13 cellular contexts compared by ENCODE assay signal in the genomic region with DNA sequence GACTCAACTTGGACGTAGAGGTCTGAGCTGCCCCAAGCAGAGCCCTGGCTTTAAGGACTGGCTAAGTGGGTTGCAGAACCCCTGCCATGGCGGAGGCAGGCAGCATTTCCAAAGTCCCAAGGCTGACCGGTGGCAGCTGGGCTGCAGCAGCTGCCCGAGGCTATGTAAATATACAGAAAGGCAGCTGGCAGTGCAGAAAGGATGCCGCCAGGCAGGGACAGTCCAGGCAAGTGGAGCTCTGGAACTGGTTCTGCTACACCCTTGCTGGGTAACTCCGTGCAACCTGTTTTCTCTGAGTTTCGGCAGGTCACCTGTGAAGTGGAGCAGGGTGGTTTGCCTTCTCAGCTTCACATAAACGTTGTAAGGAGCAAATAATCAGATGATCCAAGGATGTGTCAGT. TPM values are rescaled to one million over a fixed set of nuclear protein-coding genes. Genes with fewer than 3 reads are reported as not detected.
DNase-seq lines count a peak whose midpoint lies in the region; ATAC-seq and TF ChIP-seq lines count a peak whose summit lies in the region.
"Had no signal": no experiment of that assay in that cellular context is flagged by ENCODE, and none has a peak within 500 bp of the region (broad histone marks: within the 10 kb centered on the region; RNA-seq: fewer than 3 reads in every experiment).

No MANE protein-coding gene starts in this region.

- H3K27me3 ChIP-seq in RWPE2 (ENCODE audit: insufficient read depth, poor library complexity, severe bottlenecking) (no peaks in the 10 kb centered on the region), smooth muscle cell (ENCODE audit: low read depth) (no peaks in the 10 kb centered on the region), MG63 (no peaks in the 10 kb centered on the region)
- H3K27me3 ChIP-seq: colonic mucosa had no signal

- H3K4me3 ChIP-seq in RWPE2 (ENCODE audit: severe bottlenecking): no peak overlapping the region
- H3K4me3 ChIP-seq in smooth muscle cell: no peak overlapping the region
- no peak overlapping the region for H3K4me3 ChIP-seq in MG63
- H3K4me3 ChIP-seq: colonic mucosa, K562 had no signal

- no peak overlapping the region for H3K9ac ChIP-seq in smooth muscle cell (ENCODE audit: low read depth)

- no peaks in the 10 kb centered on the region; the same call in 1 of the 2 replicates for H3K36me3 ChIP-seq in RWPE2 (ENCODE audit: low read depth)
- H3K36me3 ChIP-seq in smooth muscle cell (ENCODE audit: low read depth): no peaks in the 10 kb centered on the region
- H3K36me3 ChIP-seq in MG63: no peaks in the 10 kb centered on the region; the same call in 1 of the 2 replicates
- H3K36me3 ChIP-seq: colonic mucosa had no signal

- H3F3A ChIP-seq in smooth muscle cell (ENCODE audit: low read depth): peaks cover 34% of the 10 kb centered on the region

- H3K9me3 ChIP-seq in RWPE2 (ENCODE audit: severe bottlenecking): no peaks in the 10 kb centered on the region
- no peaks in the 10 kb centered on the region for H3K9me3 ChIP-seq in smooth muscle cell (replicated peaks; ENCODE audit: low read depth)
- H3K9me3 ChIP-seq in MG63: no peaks in the 10 kb centered on the region
- H3K9me3 ChIP-seq: colonic mucosa had no signal

- H3K27ac ChIP-seq in RWPE2 (ENCODE audit: poor library complexity, severe bottlenecking) (peak overlapping the region; percentile 98), smooth muscle cell (ENCODE audit: low read depth) (peak overlapping the region; percentile 93)
- H3K27ac ChIP-seq: colonic mucosa had no signal

- H4K20me1 ChIP-seq in smooth muscle cell (ENCODE audit: low read depth): peaks cover 47% of the 10 kb centered on the region

- 47% methylated on average over 8 of the region's 8 CpGs for WGBS in smooth muscle cell (ENCODE audit: low lambda C conversion rate)

- peak overlapping the region; percentile 53 for H3K4me2 ChIP-seq in smooth muscle cell

- TF ChIP-seq CTCF in RWPE2 (IDR thresholded peaks at IDR 0.05; ENCODE audit: poor library complexity, severe bottlenecking) (no peak), smooth muscle cell (IDR thresholded peaks at IDR 0.05; ENCODE audit: borderline replicate concordance, insufficient read depth, poor library complexity, severe bottlenecking) (no peak)

- peaks cover 49% of the 10 kb centered on the region for H3K79me2 ChIP-seq in smooth muscle cell (ENCODE audit: low read depth)

- H2AFZ ChIP-seq in smooth muscle cell (ENCODE audit: low read depth): no peak overlapping the region

- peaks cover 82% of the 10 kb centered on the region for H3K4me1 ChIP-seq in RWPE2 (ENCODE audit: insufficient read depth, poor library complexity, severe bottlenecking)
- peaks cover 69% of the 10 kb centered on the region for H3K4me1 ChIP-seq in smooth muscle cell (ENCODE audit: low read depth)

- DNase-seq in LHCN-M2 (ENCODE audit: low read depth) (peak; percentile 64), RWPE2 (ENCODE audit: low spot score) (no peak), left kidney (ENCODE audit: low read depth, low spot score) (peak; percentile 86), smooth muscle cell (lab: John Stamatoyannopoulos, UW; ENCODE audit: unreplicated experiment) (no peak), NOMO-1 (lab: John Stamatoyannopoulos, UW; ENCODE audit: unreplicated experiment in 2 of 2) (no peak), OCI-M2 (lab: John Stamatoyannopoulos, UW; ENCODE audit: unreplicated experiment) (no peak), MG63 (no peak)
- DNase-seq in activated CD4-positive, alpha-beta T cell treated with anti-CD3 and anti-CD28 coated beads for 1 hour: no peak
- DNase-seq: activated CD8-positive, alpha-beta memory T cell treated with anti-CD3 and anti-CD28 coated beads, Interleukin-2, amount 10 ng/mL, durations not matched to agents 7 days and 5 days; colonic mucosa had no signal

- ATAC-seq in RWPE2 (ENCODE audit: low read depth): no peak
- ATAC-seq: activated CD8-positive, alpha-beta memory T cell treated with anti-CD3 and anti-CD28 coated beads, Interleukin-2, amount 10 ng/mL, durations not matched to agents 7 days and 5 days; K562; sciatic nerve; stimulated activated memory B cell treated with anti-CD40 and anti-IgM and Interleukin-4, amounts not matched to agents 10 μg/mL and 1 μg/mL and 100 μg/mL, for 72 hours had no signal

RNA-seq across cellular contexts. Expression of a gene that starts 46.0 kb away (rescaled TPM):
- total RNA-seq in LHCN-M2 (2014; rRNA removed): 27.1 and 33.2 TPM in 2 replicates
- 17.6 TPM for polyA plus RNA-seq in LHCN-M2 (2012)
- total RNA-seq in smooth muscle cell: 14.3 and 16.4 TPM in 2 replicates
- 32.4 and 35.0 TPM in 2 replicates for polyA plus RNA-seq in smooth muscle cell
- 6.0 and 20.0 TPM in 2 replicates for total RNA-seq in MG63 (2014; rRNA removed; shearing (Covaris generic); ENCODE audit: low replicate concordance)

Comparison
In these comparisons a context has a peak if more than half of its experiments do, and no peak if none do; other contexts are left out.
1. DNase-seq: peak in LHCN-M2 (single experiment) and left kidney (single experiment); none in RWPE2 (single experiment), smooth muscle cell (single experiment), NOMO-1 (0 of 2), OCI-M2 (single experiment), MG63 (single experiment) and activated CD4-positive, alpha-beta T cell treated with anti-CD3 and anti-CD28 coated beads for 1 hour (single experiment).